ENCODE assay signal across 1 cellular context in the genomic region with DNA sequence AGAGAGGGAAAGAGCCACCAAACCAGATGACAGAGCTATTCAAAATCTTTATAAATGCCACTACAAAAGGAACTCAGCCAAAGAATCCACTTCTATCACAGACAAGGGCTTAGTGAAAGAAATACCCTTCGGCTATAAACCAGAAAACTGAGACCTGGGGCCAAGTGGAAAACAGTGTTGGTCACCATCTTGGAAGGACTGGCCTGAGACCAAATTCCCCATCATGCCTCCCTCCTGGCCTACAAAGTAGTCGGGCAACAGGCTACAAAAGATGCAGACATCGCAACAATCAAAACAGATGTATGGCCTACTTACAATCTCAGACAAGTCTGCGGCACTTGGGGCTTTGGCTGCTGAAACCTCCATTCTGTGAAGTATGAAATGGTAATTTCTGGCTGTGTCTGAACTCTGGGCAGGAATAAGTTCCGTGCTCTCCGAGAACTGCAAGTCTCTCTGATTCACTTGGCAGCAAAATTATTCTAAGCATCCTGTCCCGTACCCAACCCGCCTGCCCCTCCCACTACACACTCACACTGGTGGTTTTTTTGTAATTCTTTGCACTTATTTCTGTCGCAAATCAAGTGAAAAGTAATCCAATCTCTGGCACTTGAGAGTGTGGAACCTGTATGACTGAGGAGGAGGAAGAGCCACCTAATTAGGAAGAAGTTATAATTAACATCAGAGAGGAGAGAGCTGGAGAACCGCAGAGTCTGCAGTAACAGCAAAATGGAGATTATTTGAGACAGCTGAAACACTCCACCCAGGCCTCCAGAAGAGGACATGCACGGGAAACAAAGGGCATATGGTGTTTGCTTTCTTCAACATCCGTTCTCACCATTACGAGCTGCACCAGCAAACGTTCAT.
TF ChIP-seq lines count a peak whose summit lies in the region.

No MANE protein-coding gene starts in this region.

TF ChIP-seq in GM12878, 131 proteins besides CTCF, POLR2A, EP300 and RAD21:
- TF ChIP-seq, protein P1, sequence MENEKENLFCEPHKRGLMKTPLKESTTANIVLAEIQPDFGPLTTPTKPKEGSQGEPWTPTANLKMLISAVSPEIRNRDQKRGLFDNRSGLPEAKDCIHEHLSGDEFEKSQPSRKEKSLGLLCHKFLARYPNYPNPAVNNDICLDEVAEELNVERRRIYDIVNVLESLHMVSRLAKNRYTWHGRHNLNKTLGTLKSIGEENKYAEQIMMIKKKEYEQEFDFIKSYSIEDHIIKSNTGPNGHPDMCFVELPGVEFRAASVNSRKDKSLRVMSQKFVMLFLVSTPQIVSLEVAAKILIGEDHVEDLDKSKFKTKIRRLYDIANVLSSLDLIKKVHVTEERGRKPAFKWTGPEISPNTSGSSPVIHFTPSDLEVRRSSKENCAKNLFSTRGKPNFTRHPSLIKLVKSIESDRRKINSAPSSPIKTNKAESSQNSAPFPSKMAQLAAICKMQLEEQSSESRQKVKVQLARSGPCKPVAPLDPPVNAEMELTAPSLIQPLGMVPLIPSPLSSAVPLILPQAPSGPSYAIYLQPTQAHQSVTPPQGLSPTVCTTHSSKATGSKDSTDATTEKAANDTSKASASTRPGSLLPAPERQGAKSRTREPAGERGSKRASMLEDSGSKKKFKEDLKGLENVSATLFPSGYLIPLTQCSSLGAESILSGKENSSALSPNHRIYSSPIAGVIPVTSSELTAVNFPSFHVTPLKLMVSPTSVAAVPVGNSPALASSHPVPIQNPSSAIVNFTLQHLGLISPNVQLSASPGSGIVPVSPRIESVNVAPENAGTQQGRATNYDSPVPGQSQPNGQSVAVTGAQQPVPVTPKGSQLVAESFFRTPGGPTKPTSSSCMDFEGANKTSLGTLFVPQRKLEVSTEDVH (IDR thresholded peaks at IDR 0.05; ENCODE audit: low read depth, partially characterized antibody), result no peak
- peak; percentile 7; the same call in 1 of the 2 replicates for TF ChIP-seq RUNX3 (IDR thresholded peaks at IDR 0.05; ENCODE audit: low read length)
- TF ChIP-seq MYC (IDR thresholded peaks at IDR 0.05; ENCODE audit: insufficient read depth, insufficient read length, insufficient replicate concordance, low read length, severe bottlenecking), result no peak
- no peak for TF ChIP-seq STAT1 (conservative IDR thresholded peaks at IDR 0.05)
- TF ChIP-seq EED (IDR thresholded peaks at IDR 0.05; ENCODE audit: low read depth), result no peak
- TF ChIP-seq ZNF622 (IDR thresholded peaks at IDR 0.05), result no peak
TF ChIP-seq in GM12878: peak in this region for 1.
